Comparison of ENCODE assay signal across 14 cellular contexts in the genomic region with DNA sequence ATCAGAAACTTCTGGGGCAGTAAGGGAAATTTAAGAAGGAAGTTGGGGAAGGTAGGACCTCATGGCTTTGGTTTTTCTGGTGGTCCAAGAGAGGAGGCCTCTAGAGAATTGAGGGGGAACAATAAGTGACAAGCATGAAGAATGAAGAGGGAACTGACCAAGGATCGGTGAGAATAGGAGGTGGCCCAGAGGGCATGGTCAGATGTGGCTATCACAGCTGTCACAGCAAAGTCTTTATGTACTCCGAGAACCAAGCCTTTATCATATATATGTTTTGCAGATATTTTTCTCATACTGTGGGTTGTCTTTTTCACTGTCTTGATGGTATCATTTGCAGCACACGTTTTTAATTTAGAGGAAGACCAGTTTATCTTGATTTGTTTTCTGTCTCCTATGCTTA.
A peak's percentile ranks its signal among the peaks of the same experiment; 100 is the strongest.
DNase-seq lines count a peak whose midpoint lies in the region; TF ChIP-seq lines count a peak whose summit lies in the region.
"Had no signal": no experiment of that assay in that cellular context is flagged by ENCODE, and none has a peak within 500 bp of the region (broad histone marks: within the 10 kb centered on the region; RNA-seq: fewer than 3 reads in every experiment).

No MANE protein-coding gene starts in this region.

- peak overlapping the region; percentile 84 for H3K4me3 Mint-ChIP-seq in T-helper 1 cell treated with Interleukin-12 subunit alpha and Interleukin-12 subunit beta and Interleukin-4 antibody, amounts not matched to agents 30 μg/mL and 1 μg/mL, for 36 hours
- H3K4me3 Mint-ChIP-seq in glutamatergic neuron (ENCODE audit: unreplicated experiment) = no peak overlapping the region

- TF ChIP-seq CTCF in glutamatergic neuron (IDR thresholded peaks at IDR 0.05; ENCODE audit: partially characterized antibody, unreplicated experiment) = no peak
- TF ChIP-seq CTCF in stomach (IDR thresholded peaks at IDR 0.05) = no peak

- DNase-seq in T-helper 1 cell (no peak), OCI-M1 (lab: John Stamatoyannopoulos, UW) (peak; percentile 41), glutamatergic neuron (no peak), stomach (no peak), midbrain (lab: John Stamatoyannopoulos, UW) (no peak), NCI-H1105 treated with DMSO at 0.1 percent for 48 hours (lab: John Stamatoyannopoulos, UW) (no peak), NCI-H1436 treated with DMSO at 0.1 percent for 48 hours (lab: John Stamatoyannopoulos, UW) (no peak)
- DNase-seq: effector CD4-positive, alpha-beta T cell; EL; NCI-H1417; occipital lobe; stimulated activated CD4-positive, alpha-beta T cell treated with anti-CD3 and anti-CD28 coated beads, Interleukin-4, amount 100 ng/mL, for 24 hours had no signal

- no peak for TF ChIP-seq EP300 in stomach (IDR thresholded peaks at IDR 0.05)

- peak overlapping the region in 4 of 5 donors; percentile 85 to 90 (median 88) for H3K27ac ChIP-seq in stomach
- H3K27ac ChIP-seq: 22Rv1 had no signal

- H3K27me3 ChIP-seq in stomach = no peaks in the 10 kb centered on the region

- H3K36me3 ChIP-seq in stomach = peaks cover 0 to 12% (median 3%) of the 10 kb centered on the region in 4 donors

- TF ChIP-seq POLR2A in stomach (IDR thresholded peaks at IDR 0.05) = no peak

- peaks cover 61% of the 10 kb centered on the region for H3K36me3 Mint-ChIP-seq in T-helper 1 cell treated with Interleukin-12 subunit alpha and Interleukin-12 subunit beta and Interleukin-4 antibody, amounts not matched to agents 30 μg/mL and 1 μg/mL, for 36 hours (ENCODE audit: low read depth)
- peaks cover 12% of the 10 kb centered on the region for H3K36me3 Mint-ChIP-seq in glutamatergic neuron (ENCODE audit: unreplicated experiment)

- peaks cover 34 to 90% (median 68%) of the 10 kb centered on the region in 4 donors for H3K4me1 ChIP-seq in stomach

- no peak overlapping the region for H3K4me3 ChIP-seq in stomach

- H3K9me3 ChIP-seq in stomach = no peaks in the 10 kb centered on the region

- peak overlapping the region; percentile 96 for H3K27ac Mint-ChIP-seq in T-helper 1 cell treated with Interleukin-12 subunit alpha and Interleukin-12 subunit beta and Interleukin-4 antibody, amounts not matched to agents 30 μg/mL and 1 μg/mL, for 36 hours
- peak overlapping the region; percentile 50 for H3K27ac Mint-ChIP-seq in glutamatergic neuron (ENCODE audit: unreplicated experiment)

- intact Hi-C loops in stomach (cut with DNase I; ENCODE audit: low total_unique reads) = no loop called here

- no peaks in the 10 kb centered on the region for H3K27me3 Mint-ChIP-seq in T-helper 1 cell treated with Interleukin-12 subunit alpha and Interleukin-12 subunit beta and Interleukin-4 antibody, amounts not matched to agents 30 μg/mL and 1 μg/mL, for 36 hours (ENCODE audit: low read depth)
- peaks cover 11% of the 10 kb centered on the region for H3K27me3 Mint-ChIP-seq in glutamatergic neuron (ENCODE audit: unreplicated experiment)

- peaks cover 71% of the 10 kb centered on the region for H3K4me1 Mint-ChIP-seq in T-helper 1 cell treated with Interleukin-12 subunit alpha and Interleukin-12 subunit beta and Interleukin-4 antibody, amounts not matched to agents 30 μg/mL and 1 μg/mL, for 36 hours (ENCODE audit: low read depth)
- H3K4me1 Mint-ChIP-seq in glutamatergic neuron (ENCODE audit: low read depth, unreplicated experiment) = peaks cover 55% of the 10 kb centered on the region

- no peaks in the 10 kb centered on the region for H3K9me3 Mint-ChIP-seq in T-helper 1 cell treated with Interleukin-12 subunit alpha and Interleukin-12 subunit beta and Interleukin-4 antibody, amounts not matched to agents 30 μg/mL and 1 μg/mL, for 36 hours
- peaks cover 12% of the 10 kb centered on the region for H3K9me3 Mint-ChIP-seq in glutamatergic neuron (ENCODE audit: unreplicated experiment)

- WGBS in stomach, 5 donors = 81 to 89% (median 83%) methylated on average over 3 of the region's 3 CpGs
